In genomic region chr18:55317322-55317721, GRCh38 we compare ENCODE assay signal across 13 cellular contexts.
DNase-seq lines count a peak whose midpoint lies in the region; ATAC-seq and TF ChIP-seq lines count a peak whose summit lies in the region.
"Had no signal": no experiment of that assay in that cellular context is flagged by ENCODE, and none has a peak within 500 bp of the region (broad histone marks: within the 10 kb centered on the region; RNA-seq: fewer than 3 reads in every experiment).

No MANE protein-coding gene starts in this region.

- H3K27me3 ChIP-seq in breast epithelium = no peaks in the 10 kb centered on the region
- no peaks in the 10 kb centered on the region for H3K27me3 ChIP-seq in adrenal gland
- peaks cover 10% of the 10 kb centered on the region for H3K27me3 ChIP-seq in transverse colon

- H3K27ac Mint-ChIP-seq in MCF 10A (ENCODE audit: low read depth, unreplicated experiment) (no peak overlapping the region), mesothelial cell of epicardium (peak overlapping the region; percentile 67)
- H3K27ac Mint-ChIP-seq: activated CD8-positive, alpha-beta T cell treated with anti-CD3 and anti-CD28 coated beads for 36 hours had no signal

- in situ Hi-C loops in transverse colon (cut with MboI; ENCODE audit: low pct_ligation_motif_present in 1 of 4, low pct_unique_long_range_greater_than_20kb in 1 of 4, low sequenced_read_pairs in 3 of 4) = no loop called here

- intact Hi-C loops in breast epithelium (cut with DNase I; ENCODE audit: low total_unique reads) = no loop called here
- intact Hi-C loops in MCF 10A (cut with micrococcal nuclease) = no loop called here
- intact Hi-C loops in adrenal gland (cut with DNase I) = loop anchor here in 1 of 2 donors (10.0 kb wide), 1 partner anchor 53 kb away; no protein-coding TSS in a partner anchor
- intact Hi-C loops in transverse colon (cut with DNase I; ENCODE audit: low total_unique reads) = no loop called here

- WGBS in adrenal gland, 4 donors = 41 to 59% (median 54%) methylated on average over 1 of the region's 1 CpG
- 68 to 73% methylated on average over 1 of the region's 1 CpG for WGBS in transverse colon (ENCODE audit: low coverage in 1 of 2), 2 donors

- peaks cover 5% of the 10 kb centered on the region for H3K4me1 Mint-ChIP-seq in MCF 10A (ENCODE audit: insufficient read depth, unreplicated experiment)
- H3K4me1 Mint-ChIP-seq in mesothelial cell of epicardium = peaks cover 68% of the 10 kb centered on the region

- no peak for TF ChIP-seq POLR2A in breast epithelium (IDR thresholded peaks at IDR 0.05)
- no peak for TF ChIP-seq POLR2A in adrenal gland (IDR thresholded peaks at IDR 0.05)
- no peak for TF ChIP-seq POLR2A in transverse colon (IDR thresholded peaks at IDR 0.05)
- TF ChIP-seq POLR2A in GM18505 (IDR thresholded peaks at IDR 0.05; ENCODE audit: borderline replicate concordance, extremely low read depth, insufficient read depth, insufficient read length) = no peak

- H3K27me3 Mint-ChIP-seq in MCF 10A (ENCODE audit: insufficient read depth, unreplicated experiment) (no peaks in the 10 kb centered on the region), mesothelial cell of epicardium (ENCODE audit: low read depth) (no peaks in the 10 kb centered on the region)

- DNase-seq in breast epithelium (ENCODE audit: low spot score in 2 of 2) = no peak
- DNase-seq in MCF 10A (ENCODE audit: unreplicated experiment) = no peak
- no peak for DNase-seq in adrenal gland
- DNase-seq in mesothelial cell of epicardium (ENCODE audit: low spot score in 2 of 2, unreplicated experiment in 2 of 2) = no peak
- DNase-seq in transverse colon = no peak
- no peak for DNase-seq in globus pallidus (ENCODE audit: low spot score)
- DNase-seq: activated CD8-positive, alpha-beta T cell treated with anti-CD3 and anti-CD28 coated beads for 36 hours; Calu3; kidney glomerular epithelial cell; SIG-M5 had no signal

- ATAC-seq in GM18505 (IDR thresholded peaks at IDR 0.05; ENCODE audit: unreplicated experiment) (no peak), GM21576 (IDR thresholded peaks at IDR 0.05; ENCODE audit: unreplicated experiment) (no peak)
- ATAC-seq: activated CD8-positive, alpha-beta T cell treated with anti-CD3 and anti-CD28 coated beads for 36 hours had no signal

- no peak for TF ChIP-seq EP300 in transverse colon (IDR thresholded peaks at IDR 0.05; ENCODE audit: low read depth)

- no TSS peak for BruUV-seq in MCF 10A (replicated peaks; lab: Mats Ljungman, UMichigan)

- POLR2A ChIA-PET in MCF 10A (lab: Yijun Ruan, JAX) = no interaction called here

- peak overlapping the region in 1 of 3 donors; percentile 76 for H3K4me3 ChIP-seq in breast epithelium
- H3K4me3 ChIP-seq in adrenal gland = peak overlapping the region in 1 of 4 donors; percentile 75
- no peak overlapping the region for H3K4me3 ChIP-seq in transverse colon

- H3K9me3 ChIP-seq in breast epithelium (no peaks in the 10 kb centered on the region), adrenal gland (replicated peaks in 1 of 3) (no peaks in the 10 kb centered on the region), transverse colon (no peaks in the 10 kb centered on the region)

- peak overlapping the region; percentile 17 to 73 for H3K27ac ChIP-seq in breast epithelium
- peak overlapping the region; percentile 44 to 98 (median 95) for H3K27ac ChIP-seq in adrenal gland
- peak overlapping the region in 3 of 4 donors; percentile 87 to 94 (median 93) for H3K27ac ChIP-seq in transverse colon

- TF ChIP-seq CTCF in breast epithelium (IDR thresholded peaks at IDR 0.05) (no peak), MCF 10A (IDR thresholded peaks at IDR 0.05; ENCODE audit: unreplicated experiment) (no peak), adrenal gland (IDR thresholded peaks at IDR 0.05) (no peak), mesothelial cell of epicardium (IDR thresholded peaks at IDR 0.05; ENCODE audit: unreplicated experiment) (no peak), transverse colon (IDR thresholded peaks at IDR 0.05) (no peak)

- CTCF ChIA-PET in MCF 10A (lab: Yijun Ruan, JAX) = no interaction called here

- H3K36me3 Mint-ChIP-seq in MCF 10A (ENCODE audit: insufficient read depth, unreplicated experiment) = no peaks in the 10 kb centered on the region
- H3K36me3 Mint-ChIP-seq in mesothelial cell of epicardium = no peaks in the 10 kb centered on the region

- H3K4me3 Mint-ChIP-seq in MCF 10A (ENCODE audit: unreplicated experiment) = no peak overlapping the region
- peak overlapping the region; percentile 25 for H3K4me3 Mint-ChIP-seq in mesothelial cell of epicardium
- H3K4me3 Mint-ChIP-seq: activated CD8-positive, alpha-beta T cell treated with anti-CD3 and anti-CD28 coated beads for 36 hours had no signal

- H3K4me1 ChIP-seq in breast epithelium (no peaks in the 10 kb centered on the region), adrenal gland (replicated peaks in 1 of 2) (peaks cover 25 to 70% of the 10 kb centered on the region in 2 donors), transverse colon (peaks cover 0 to 50% (median 2%) of the 10 kb centered on the region in 4 donors)

- H3K9me3 Mint-ChIP-seq in MCF 10A (ENCODE audit: unreplicated experiment) (no peaks in the 10 kb centered on the region), mesothelial cell of epicardium (no peaks in the 10 kb centered on the region)
- H3K9me3 Mint-ChIP-seq: activated CD8-positive, alpha-beta T cell treated with anti-CD3 and anti-CD28 coated beads for 36 hours; neural crest cell had no signal

- H3K36me3 ChIP-seq in breast epithelium (peaks cover 4% of the 10 kb centered on the region), adrenal gland (replicated peaks in 1 of 2) (no peaks in the 10 kb centered on the region), transverse colon (no peaks in the 10 kb centered on the region)

Comparison
In these comparisons a context has a peak if more than half of its experiments do, and no peak if none do; other contexts are left out.
1. H3K27ac ChIP-seq: peak in every context shown above with its lines; median percentile 95 in adrenal gland; 93 in transverse colon; 45 in breast epithelium.